ENCODE assay signal across 17 cellular contexts in genomic region chr4:150072906-150073714, GRCh38. TPM values are rescaled to one million over a fixed set of nuclear protein-coding genes. Genes with fewer than 3 reads are reported as not detected.
DNase-seq lines count a peak whose midpoint lies in the region; ATAC-seq, FAIRE-seq and TF ChIP-seq lines count a peak whose summit lies in the region.
"Had no signal": no experiment of that assay in that cellular context is flagged by ENCODE, and none has a peak within 500 bp of the region (broad histone marks: within the 10 kb centered on the region; RNA-seq: fewer than 3 reads in every experiment).

No MANE protein-coding gene starts in this region.

- 57 to 59% methylated on average over 2 of the region's 2 CpGs for WGBS in heart right ventricle, 2 donors
- WGBS in body of pancreas, 2 donors = 54 to 58% methylated on average over 2 of the region's 2 CpGs

- H3K27ac ChIP-seq in heart right ventricle = no peak overlapping the region
- no peak overlapping the region for H3K27ac ChIP-seq in left ventricle myocardium inferior (replicated peaks)
- no peak overlapping the region for H3K27ac ChIP-seq in body of pancreas
- H3K27ac ChIP-seq: left lung, psoas muscle, upper lobe of right lung had no signal

- ATAC-seq in heart right ventricle (peak in 7 of 8 donors; percentile 21 to 43 (median 31)), body of pancreas (peak; percentile 47)
- ATAC-seq: activated naive CD4-positive, alpha-beta T cell treated with anti-CD3 and anti-CD28 coated beads, Interleukin-2, amount 50 U/mL, for 72 hours; HCT116; left lung; psoas muscle; upper lobe of right lung had no signal

- FAIRE-seq in RCC 7860 (lab: Jason Lieb, UNC) = no peak
- FAIRE-seq: A204.1 had no signal

- peaks cover 0 to 21% (median 7%) of the 10 kb centered on the region in 9 donors for H3K4me1 ChIP-seq in heart right ventricle
- H3K4me1 ChIP-seq in left ventricle myocardium inferior = peaks cover 18% of the 10 kb centered on the region
- H3K4me1 ChIP-seq in body of pancreas = peaks cover 5% of the 10 kb centered on the region
- H3K4me1 ChIP-seq: left lung, psoas muscle, upper lobe of right lung had no signal

- no peak overlapping the region for H3K4me3 ChIP-seq in heart right ventricle
- H3K4me3 ChIP-seq in left ventricle myocardium inferior = no peak overlapping the region
- H3K4me3 ChIP-seq in body of pancreas = no peak overlapping the region
- no peak overlapping the region for H3K4me3 ChIP-seq in H7 (ENCODE audit: insufficient read depth, low read depth, low read length)
- H3K4me3 ChIP-seq: left lung, psoas muscle, upper lobe of right lung had no signal

- TF ChIP-seq POLR2A in body of pancreas (IDR thresholded peaks at IDR 0.05) = no peak

- H3K9me3 ChIP-seq in heart right ventricle (no peaks in the 10 kb centered on the region), left ventricle myocardium inferior (replicated peaks) (no peaks in the 10 kb centered on the region), body of pancreas (no peaks in the 10 kb centered on the region)
- H3K9me3 ChIP-seq: left lung, psoas muscle, upper lobe of right lung had no signal

- DNase-seq in heart right ventricle = no peak
- DNase-seq in left ventricle myocardium inferior = no peak
- no peak for DNase-seq in body of pancreas
- peak; percentile 93 for DNase-seq in iris pigment epithelial cell (ENCODE audit: low read depth)
- no peak for DNase-seq in H7
- no peak for DNase-seq in activated CD4-positive, alpha-beta T cell treated with anti-CD3 and anti-CD28 coated beads, Interleukin-2, amount 50 U/mL, for 48 hours
- no peak for DNase-seq in NCI-H2227 (lab: John Stamatoyannopoulos, UW; ENCODE audit: unreplicated experiment)
- no peak for DNase-seq in RCC 7860 (ENCODE audit: low spot score)
- DNase-seq: activated CD4-positive, alpha-beta T cell treated with anti-CD3 and anti-CD28 coated beads, Interleukin-2, amount 50 U/mL, for 4 hours; endodermal cell; left lung; MV-4-11; psoas muscle; upper lobe of right lung had no signal

- H3K36me3 ChIP-seq in heart right ventricle = no peaks in the 10 kb centered on the region
- no peaks in the 10 kb centered on the region for H3K36me3 ChIP-seq in left ventricle myocardium inferior
- H3K36me3 ChIP-seq in body of pancreas (replicated peaks in 1 of 2; ENCODE audit: insufficient read depth in 1 of 2, low read depth in 2 of 2) = no peaks in the 10 kb centered on the region
- H3K36me3 ChIP-seq in H7 (replicated peaks; ENCODE audit: control insufficient read depth, insufficient read depth, low read length) = no peaks in the 10 kb centered on the region
- H3K36me3 ChIP-seq: left lung, upper lobe of right lung had no signal

- intact Hi-C loops in heart right ventricle (cut with DNase I) = loop anchor here in 5 of 10 donors (10.0 kb wide), 4 partner anchors 58 to 142 kb away; no protein-coding TSS in a partner anchor
- intact Hi-C loops in left ventricle myocardium inferior (cut with micrococcal nuclease) = no loop called here
- intact Hi-C loops in body of pancreas (cut with DNase I) = no loop called here

- TF ChIP-seq CTCF in heart right ventricle (IDR thresholded peaks at IDR 0.05) (no peak), left ventricle myocardium inferior (IDR thresholded peaks at IDR 0.05; ENCODE audit: borderline replicate concordance) (no peak), body of pancreas (IDR thresholded peaks at IDR 0.05) (no peak)

- H3K27me3 ChIP-seq in heart right ventricle = peaks cover 0 to 19% (median 0%) of the 10 kb centered on the region in 7 donors
- H3K27me3 ChIP-seq in left ventricle myocardium inferior (ENCODE audit: low read depth) = no peaks in the 10 kb centered on the region
- no peaks in the 10 kb centered on the region for H3K27me3 ChIP-seq in body of pancreas
- H3K27me3 ChIP-seq in H7 (ENCODE audit: control insufficient read depth, insufficient read depth, low read length) = peaks cover 10% of the 10 kb centered on the region
- H3K27me3 ChIP-seq: upper lobe of right lung had no signal

RNA-seq across cellular contexts. Expression of gene DCLK2, which starts 5.1 kb away (rescaled TPM):
- total RNA-seq in heart right ventricle (10 to 100 TPM; 10.5 to 33.4 (median 18.5) TPM), left ventricle myocardium inferior (21.9 TPM), body of pancreas (1 to 10 TPM; 3.6 to 4.6 TPM)
- polyA plus RNA-seq in heart right ventricle = 1 to 10 TPM; 4.1 to 7.3 TPM
- total RNA-seq in H7 (2014; rRNA removed; shearing (Covaris generic)) = 0.31 and 0.74 TPM in 2 replicates
- total RNA-seq: activated naive CD4-positive, alpha-beta T cell treated with anti-CD3 and anti-CD28 coated beads, Interleukin-2, amount 50 U/mL, for 72 hours had no signal
